8 cellular contexts compared by ENCODE assay signal in genomic region chr19:5292453-5292842, GRCh38. TPM values are rescaled to one million over a fixed set of nuclear protein-coding genes. Genes with fewer than 3 reads are reported as not detected.
DNase-seq lines count a peak whose midpoint lies in the region; ATAC-seq and TF ChIP-seq lines count a peak whose summit lies in the region.

No MANE protein-coding gene starts in this region.

- no peak for TF ChIP-seq CTCF in esophagus muscularis mucosa (IDR thresholded peaks at IDR 0.05)
- no peak for TF ChIP-seq CTCF in neural progenitor cell (IDR thresholded peaks at IDR 0.05)

- ATAC-seq in GM21723 (IDR thresholded peaks at IDR 0.05; ENCODE audit: unreplicated experiment), result peak; percentile 21
- ATAC-seq in T-helper 17 cell, result no peak
- no peak for ATAC-seq in HG02610 (IDR thresholded peaks at IDR 0.05; ENCODE audit: unreplicated experiment)
- ATAC-seq in GM18870 (IDR thresholded peaks at IDR 0.05; ENCODE audit: unreplicated experiment), result no peak

- no peak for TF ChIP-seq POLR2A in esophagus muscularis mucosa (IDR thresholded peaks at IDR 0.05; ENCODE audit: low read depth)

- H3K36me3 Mint-ChIP-seq in T-helper 17 cell (ENCODE audit: low read depth), result peaks cover 2% of the 10 kb centered on the region
- no peaks in the 10 kb centered on the region for H3K36me3 Mint-ChIP-seq in neural progenitor cell

- H3K9ac ChIP-seq in neural progenitor cell, result peak overlapping the region; percentile 83

- H3K27me3 Mint-ChIP-seq in T-helper 17 cell (peaks cover 36% of the 10 kb centered on the region), neural progenitor cell (ENCODE audit: insufficient read depth, low read depth) (peaks cover 3% of the 10 kb centered on the region)

- peaks cover 27% of the 10 kb centered on the region for H3F3A ChIP-seq in neural progenitor cell (ENCODE audit: low read depth)

- H3K27me3 ChIP-seq in esophagus muscularis mucosa (peaks cover 0 to 3% (median 0%) of the 10 kb centered on the region in 4 donors), neural progenitor cell (no peaks in the 10 kb centered on the region)

- no peak overlapping the region for H3K27ac Mint-ChIP-seq in T-helper 17 cell
- peak overlapping the region; percentile 64 for H3K27ac Mint-ChIP-seq in neural progenitor cell

- H3K9me3 Mint-ChIP-seq in neural progenitor cell, result no peaks in the 10 kb centered on the region

- peaks cover 14% of the 10 kb centered on the region for H3K4me1 Mint-ChIP-seq in T-helper 17 cell
- peaks cover 27% of the 10 kb centered on the region for H3K4me1 Mint-ChIP-seq in neural progenitor cell

- DNase-seq in T-helper 17 cell, result no peak
- no peak for DNase-seq in esophagus muscularis mucosa (ENCODE audit: extremely low spot score)
- DNase-seq in neural progenitor cell (ENCODE audit: low spot score), result no peak
- no peak for DNase-seq in DMS 273 (lab: John Stamatoyannopoulos, UW; ENCODE audit: unreplicated experiment)
- DNase-seq in NOMO-1 treated with dmso at 0.1 percent for 144 hours (lab: John Stamatoyannopoulos, UW; ENCODE audit: unreplicated experiment), result no peak

- H3K79me2 ChIP-seq in neural progenitor cell (ENCODE audit: low read depth), result peaks cover 87% of the 10 kb centered on the region

- peaks cover 96% of the 10 kb centered on the region for H4K20me1 ChIP-seq in neural progenitor cell (ENCODE audit: low read depth)

- H3K27ac ChIP-seq in esophagus muscularis mucosa (replicated peaks in 1 of 4), result peak overlapping the region; percentile 88 to 94 (median 90)
- H3K27ac ChIP-seq in neural progenitor cell, result peak overlapping the region; percentile 75

- no peak for TF ChIP-seq EP300 in esophagus muscularis mucosa (IDR thresholded peaks at IDR 0.05)

- H3K9me3 ChIP-seq in T-helper 17 cell (ENCODE audit: control insufficient read depth, low read length, poor library complexity, severe bottlenecking) (no peaks in the 10 kb centered on the region), esophagus muscularis mucosa (no peaks in the 10 kb centered on the region), neural progenitor cell (ENCODE audit: low read depth) (no peaks in the 10 kb centered on the region)

- peak overlapping the region; percentile 99 for H3K4me2 ChIP-seq in neural progenitor cell

- H3K4me3 Mint-ChIP-seq in T-helper 17 cell (peak overlapping the region; percentile 77), neural progenitor cell (peak overlapping the region; percentile 90)

- intact Hi-C loops in esophagus muscularis mucosa (cut with DNase I), result loop anchor here (2.0 kb wide), 1 partner anchor 48 kb away; the partner anchor contains the start of gene PTPRS

- H3K4me3 ChIP-seq in esophagus muscularis mucosa (peak overlapping the region; percentile 78 to 93 (median 90)), neural progenitor cell (peak overlapping the region; percentile 96)

- H3K36me3 ChIP-seq in esophagus muscularis mucosa, result no peaks in the 10 kb centered on the region
- H3K36me3 ChIP-seq in neural progenitor cell, result no peaks in the 10 kb centered on the region

- WGBS in esophagus muscularis mucosa, result 8% methylated on average over 11 of the region's 19 CpGs

- H3K4me1 ChIP-seq in esophagus muscularis mucosa, result peaks cover 12 to 70% (median 65%) of the 10 kb centered on the region in 4 donors
- H3K4me1 ChIP-seq in neural progenitor cell, result peaks cover 34% of the 10 kb centered on the region

- no peak overlapping the region for H2AFZ ChIP-seq in neural progenitor cell (replicated peaks)

RNA-seq across cellular contexts. Expression of gene PTPRS, which starts 48.2 kb away (rescaled TPM):
- 1 to 10 TPM; 1.2 to 2.9 TPM for total RNA-seq in T-helper 17 cell
- 100 to 1,000 TPM; 140 to 311 (median 224) TPM for total RNA-seq in esophagus muscularis mucosa
- total RNA-seq in neural progenitor cell (ENCODE audit: low replicate concordance), result 167 and 403 TPM in 2 replicates

Comparison
In these comparisons a context has a peak if more than half of its experiments do, and no peak if none do; other contexts are left out.
1. RNA of gene PTPRS, which starts 48.2 kb away (total RNA-seq): 140 to 311 TPM in esophagus muscularis mucosa and 167 to 403 TPM in neural progenitor cell; 1.2 to 2.9 TPM in T-helper 17 cell; every median in the first group is over 10 times any median in the second.